ENCODE assay signal across 10 cellular contexts in the genomic region with DNA sequence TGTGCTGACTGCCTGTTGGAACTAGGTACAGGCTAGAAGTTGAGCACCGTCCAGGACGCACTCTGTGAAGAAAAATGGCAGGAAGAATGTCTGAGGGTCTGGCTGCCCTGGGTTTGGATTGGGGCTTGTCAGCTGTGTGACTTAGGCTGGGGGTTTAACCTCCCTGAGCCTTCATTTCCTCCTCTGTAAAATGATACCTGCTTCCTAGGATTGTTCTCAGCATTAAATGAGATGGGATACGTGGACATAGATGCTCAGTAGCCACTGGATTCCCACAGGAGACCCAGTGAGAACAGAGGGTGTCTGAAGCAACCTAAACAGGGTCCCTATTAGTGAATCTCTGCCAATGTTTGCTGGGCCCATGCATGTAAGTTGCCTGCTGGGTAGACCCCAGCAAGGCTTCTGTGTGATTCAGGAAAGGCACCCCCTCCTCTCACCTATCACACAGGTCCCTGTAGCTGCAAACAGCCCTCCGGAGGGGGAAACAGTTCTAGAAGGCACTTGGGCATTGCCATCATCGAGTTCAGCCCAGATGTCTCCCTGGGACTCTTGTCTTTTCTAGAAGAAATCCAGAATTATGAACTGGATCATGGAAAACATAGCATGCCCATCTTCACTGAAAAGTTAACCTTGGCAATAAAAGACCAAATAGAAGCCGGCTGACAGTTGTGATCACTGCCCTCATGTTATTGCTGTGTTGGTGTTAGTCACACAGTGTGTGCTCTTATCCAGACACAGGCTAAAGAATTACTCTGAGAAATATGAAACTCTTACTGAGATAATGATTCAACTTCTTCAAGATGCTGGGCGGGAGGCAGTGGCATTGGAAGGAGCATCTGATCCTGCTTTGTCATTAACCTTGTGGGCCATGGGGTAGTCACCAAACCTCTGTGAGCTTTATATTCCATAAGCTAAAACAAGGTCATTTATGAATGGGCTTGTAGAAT.
DNase-seq lines count a peak whose midpoint lies in the region; ATAC-seq and TF ChIP-seq lines count a peak whose summit lies in the region.
"Had no signal": no experiment of that assay in that cellular context is flagged by ENCODE, and none has a peak within 500 bp of the region (broad histone marks: within the 10 kb centered on the region; RNA-seq: fewer than 3 reads in every experiment).

No MANE protein-coding gene starts in this region.

- H3K4me3 Mint-ChIP-seq in neural crest cell = no peak overlapping the region

- peaks cover 32% of the 10 kb centered on the region for H3K4me1 Mint-ChIP-seq in neural crest cell

- no peaks in the 10 kb centered on the region for H3K27me3 Mint-ChIP-seq in neural crest cell (ENCODE audit: low read depth)

- H3K27me3 ChIP-seq in Loucy (ENCODE audit: insufficient read depth, low read length, poor library complexity, severe bottlenecking) (no peaks in the 10 kb centered on the region), duodenal mucosa (ENCODE audit: control insufficient read depth in 1 of 2, insufficient read depth in 2 of 2, low read length in 2 of 2) (no peaks in the 10 kb centered on the region), prostate gland (replicated peaks; ENCODE audit: insufficient read depth) (no peaks in the 10 kb centered on the region)

- peak overlapping the region; percentile 28 for H3K27ac Mint-ChIP-seq in neural crest cell (ENCODE audit: unreplicated experiment)

- no peaks in the 10 kb centered on the region for H3F3A ChIP-seq in Loucy (ENCODE audit: low read depth)

- H3K9me2 ChIP-seq in Loucy (replicated peaks; ENCODE audit: low read depth, low read length) = no peaks in the 10 kb centered on the region

- no peak for ATAC-seq in GM18861 (IDR thresholded peaks at IDR 0.05; ENCODE audit: unreplicated experiment)

- 47% methylated on average over 7 of the region's 7 CpGs for WGBS in prostate gland

- intact Hi-C loops in prostate gland (cut with DNase I) = no loop called here

- H3K9ac ChIP-seq in Loucy (ENCODE audit: low read depth, low read length, poor library complexity, severe bottlenecking) = no peak overlapping the region
- H3K9ac ChIP-seq in duodenal mucosa (ENCODE audit: low read depth in 1 of 2, low read length in 2 of 2) = no peak overlapping the region

- H2AFZ ChIP-seq in Loucy (ENCODE audit: low read length) = no peak overlapping the region

- H3K79me2 ChIP-seq in Loucy (ENCODE audit: insufficient read depth, low read length) = no peaks in the 10 kb centered on the region

- H3K4me3 ChIP-seq in Loucy (ENCODE audit: low read length, poor library complexity, severe bottlenecking) (peak overlapping the region; percentile 6), duodenal mucosa (ENCODE audit: low read depth in 1 of 2, low read length in 2 of 2) (no peak overlapping the region), prostate gland (no peak overlapping the region)

- peak; percentile 53 for DNase-seq in AG08396 (ENCODE audit: low spot score)
- no peak for DNase-seq in neural crest cell (ENCODE audit: low read depth, low spot score)
- no peak for DNase-seq in prostate gland (ENCODE audit: low spot score)
- no peak for DNase-seq in stimulated activated naive CD4-positive, alpha-beta T cell treated with Interleukin-2 at 50 U/mL for 16 hours (lab: John Stamatoyannopoulos, UW)
- DNase-seq in DMS53 (lab: John Stamatoyannopoulos, UW) = no peak
- DNase-seq: activated effector memory CD4-positive, alpha-beta T cell treated with anti-CD3 and anti-CD28 coated beads, Interleukin-2, amount 50 U/mL, for 16 hours; NCI-H526 treated with DMSO at 0.1 percent for 48 hours had no signal

- H3K4me1 ChIP-seq in Loucy (ENCODE audit: insufficient read depth, low read length, poor library complexity, severe bottlenecking) (peaks cover 38% of the 10 kb centered on the region), duodenal mucosa (ENCODE audit: control insufficient read depth in 1 of 2, insufficient read depth in 2 of 2, low read length in 2 of 2) (peaks cover 82 to 92% of the 10 kb centered on the region in 2 donors), prostate gland (replicated peaks) (peaks cover 36% of the 10 kb centered on the region)

- no peak for TF ChIP-seq CTCF in Loucy (conservative IDR thresholded peaks at IDR 0.05; ENCODE audit: low read length)
- no peak for TF ChIP-seq CTCF in neural crest cell (conservative IDR thresholded peaks at IDR 0.05)
- TF ChIP-seq CTCF in prostate gland (IDR thresholded peaks at IDR 0.05) = no peak

- H3K27ac ChIP-seq in duodenal mucosa (ENCODE audit: low read depth, low read length) (peak overlapping the region; percentile 1), prostate gland (peak overlapping the region in 1 of 2 donors; percentile 12)

- H3K36me3 ChIP-seq in Loucy (ENCODE audit: insufficient read depth, low read length) (no peaks in the 10 kb centered on the region), duodenal mucosa (ENCODE audit: control insufficient read depth in 1 of 2, insufficient read depth in 2 of 2, low read length in 2 of 2) (no peaks in the 10 kb centered on the region), prostate gland (no peaks in the 10 kb centered on the region)

- H3K4me2 ChIP-seq in Loucy (ENCODE audit: low read depth, low read length, poor library complexity, severe bottlenecking) = peak overlapping the region; percentile 47

- H3K9me3 Mint-ChIP-seq in neural crest cell = no peaks in the 10 kb centered on the region

- H3K36me3 Mint-ChIP-seq in neural crest cell (ENCODE audit: low read depth) = no peaks in the 10 kb centered on the region

- no peak for TF ChIP-seq POLR2A in prostate gland (IDR thresholded peaks at IDR 0.05)

- H4K20me1 ChIP-seq in Loucy (ENCODE audit: insufficient read depth, low read length, poor library complexity, severe bottlenecking) = no peaks in the 10 kb centered on the region

- H3K9me3 ChIP-seq in Loucy (ENCODE audit: insufficient read depth, low read depth, low read length) (no peaks in the 10 kb centered on the region), duodenal mucosa (ENCODE audit: control insufficient read depth in 1 of 2, low read length in 2 of 2) (no peaks in the 10 kb centered on the region), prostate gland (no peaks in the 10 kb centered on the region)
